12 cellular contexts compared by ENCODE assay signal in genomic region chr3:131216801-131217200, GRCh38.
DNase-seq lines count a peak whose midpoint lies in the region; ATAC-seq, FAIRE-seq and TF ChIP-seq lines count a peak whose summit lies in the region.
"Had no signal": no experiment of that assay in that cellular context is flagged by ENCODE, and none has a peak within 500 bp of the region (broad histone marks: within the 10 kb centered on the region; RNA-seq: fewer than 3 reads in every experiment).

No MANE protein-coding gene starts in this region.

- no peaks in the 10 kb centered on the region for H4K20me1 ChIP-seq in astrocyte (ENCODE audit: insufficient read depth, low read length)

- H3K27ac ChIP-seq in astrocyte (ENCODE audit: low read depth, low read length): peak overlapping the region; percentile 90
- H3K27ac ChIP-seq: WERI-Rb-1 had no signal

- H2AFZ ChIP-seq in astrocyte (ENCODE audit: low read depth, low read length): no peak overlapping the region

- H3K9ac ChIP-seq in astrocyte (ENCODE audit: low read length): peak overlapping the region; percentile 72

- peaks cover 43% of the 10 kb centered on the region for H3K4me1 Mint-ChIP-seq in astrocyte (ENCODE audit: low read depth, unreplicated experiment)
- H3K4me1 Mint-ChIP-seq in activated T-helper 1 cell treated with anti-CD3 and anti-CD28 coated beads, Interleukin-12 subunit alpha, Interleukin-12 subunit beta, Interleukin-2, Interleukin-4 antibody, amounts not matched to agents 30 ng/mL and 10 ng/mL and 1 ng/mL, durations not matched to agents 14 hours and 24 hours and 36 hours (ENCODE audit: low read depth): no peaks in the 10 kb centered on the region
- H3K4me1 Mint-ChIP-seq: stimulated activated naive B cell treated with anti-CD40 and anti-IgM and Interleukin-4, amounts not matched to agents 10 μg/mL and 1 μg/mL and 100 μg/mL, for 72 hours had no signal

- peak overlapping the region; percentile 94 for H3K27ac Mint-ChIP-seq in astrocyte (ENCODE audit: unreplicated experiment)
- no peak overlapping the region for H3K27ac Mint-ChIP-seq in activated T-helper 1 cell treated with anti-CD3 and anti-CD28 coated beads, Interleukin-12 subunit alpha, Interleukin-12 subunit beta, Interleukin-2, Interleukin-4 antibody, amounts not matched to agents 30 ng/mL and 10 ng/mL and 1 ng/mL, durations not matched to agents 14 hours and 24 hours and 36 hours
- H3K27ac Mint-ChIP-seq: natural killer cell; stimulated activated naive B cell treated with anti-CD40 and anti-IgM and Interleukin-4, amounts not matched to agents 10 μg/mL and 1 μg/mL and 100 μg/mL, for 72 hours had no signal

- intact Hi-C loops in activated T-helper 1 cell treated with anti-CD3 and anti-CD28 coated beads, Interleukin-12 subunit alpha, Interleukin-12 subunit beta, Interleukin-2, Interleukin-4 antibody, amounts not matched to agents 30 ng/mL and 10 ng/mL and 1 ng/mL, durations not matched to agents 14 hours and 24 hours and 36 hours (cut with micrococcal nuclease): no loop called here

- peaks cover 2% of the 10 kb centered on the region for H3K9me3 Mint-ChIP-seq in astrocyte (ENCODE audit: unreplicated experiment)
- no peaks in the 10 kb centered on the region for H3K9me3 Mint-ChIP-seq in activated T-helper 1 cell treated with anti-CD3 and anti-CD28 coated beads, Interleukin-12 subunit alpha, Interleukin-12 subunit beta, Interleukin-2, Interleukin-4 antibody, amounts not matched to agents 30 ng/mL and 10 ng/mL and 1 ng/mL, durations not matched to agents 14 hours and 24 hours and 36 hours
- H3K9me3 Mint-ChIP-seq: natural killer cell; stimulated activated naive B cell treated with anti-CD40 and anti-IgM and Interleukin-4, amounts not matched to agents 10 μg/mL and 1 μg/mL and 100 μg/mL, for 72 hours had no signal

- H3K4me3 ChIP-seq in astrocyte (ENCODE audit: insufficient read depth, low read depth, low read length): peak overlapping the region; percentile 48

- in situ Hi-C loops in ACHN (cut with HindIII; ENCODE audit: low pct_ligation_motif_present, low pct_unique_long_range_greater_than_20kb, low sequenced_read_pairs): no loop called here

- H3K79me2 ChIP-seq in astrocyte (ENCODE audit: insufficient read depth, low read length): no peaks in the 10 kb centered on the region

- peak overlapping the region; percentile 81 for H3K4me2 ChIP-seq in astrocyte (ENCODE audit: low read length)

- H3K9me3 ChIP-seq in astrocyte (ENCODE audit: insufficient read depth, low read depth, low read length): no peaks in the 10 kb centered on the region

- TF ChIP-seq CTCF in astrocyte (IDR thresholded peaks at IDR 0.05; ENCODE audit: insufficient read depth, low read depth, low read length) (no peak), D721Med (IDR thresholded peaks at IDR 0.05; ENCODE audit: insufficient read depth, missing control alignments) (no peak)

- H3K36me3 ChIP-seq in astrocyte (ENCODE audit: insufficient read depth, low read length): no peaks in the 10 kb centered on the region
- H3K36me3 ChIP-seq: WERI-Rb-1 had no signal

- H3K27me3 Mint-ChIP-seq in astrocyte (ENCODE audit: low read depth, unreplicated experiment): no peaks in the 10 kb centered on the region
- no peaks in the 10 kb centered on the region for H3K27me3 Mint-ChIP-seq in activated T-helper 1 cell treated with anti-CD3 and anti-CD28 coated beads, Interleukin-12 subunit alpha, Interleukin-12 subunit beta, Interleukin-2, Interleukin-4 antibody, amounts not matched to agents 30 ng/mL and 10 ng/mL and 1 ng/mL, durations not matched to agents 14 hours and 24 hours and 36 hours (ENCODE audit: insufficient read depth)

- peaks cover 38% of the 10 kb centered on the region for H3K4me1 ChIP-seq in astrocyte (ENCODE audit: insufficient read depth, low read length)

- no peaks in the 10 kb centered on the region for H3K27me3 ChIP-seq in astrocyte (ENCODE audit: insufficient read depth, low read length)

- H3K36me3 Mint-ChIP-seq in astrocyte (ENCODE audit: low read depth, unreplicated experiment): peaks cover 6% of the 10 kb centered on the region
- H3K36me3 Mint-ChIP-seq in activated T-helper 1 cell treated with anti-CD3 and anti-CD28 coated beads, Interleukin-12 subunit alpha, Interleukin-12 subunit beta, Interleukin-2, Interleukin-4 antibody, amounts not matched to agents 30 ng/mL and 10 ng/mL and 1 ng/mL, durations not matched to agents 14 hours and 24 hours and 36 hours (ENCODE audit: low read depth): no peaks in the 10 kb centered on the region
- H3K36me3 Mint-ChIP-seq: natural killer cell; stimulated activated naive B cell treated with anti-CD40 and anti-IgM and Interleukin-4, amounts not matched to agents 10 μg/mL and 1 μg/mL and 100 μg/mL, for 72 hours had no signal

- no peak for ATAC-seq in GM19328 (IDR thresholded peaks at IDR 0.05; ENCODE audit: unreplicated experiment)
- ATAC-seq: natural killer cell had no signal

- no peak overlapping the region for H3K4me3 Mint-ChIP-seq in astrocyte (ENCODE audit: unreplicated experiment)
- no peak overlapping the region for H3K4me3 Mint-ChIP-seq in activated T-helper 1 cell treated with anti-CD3 and anti-CD28 coated beads, Interleukin-12 subunit alpha, Interleukin-12 subunit beta, Interleukin-2, Interleukin-4 antibody, amounts not matched to agents 30 ng/mL and 10 ng/mL and 1 ng/mL, durations not matched to agents 14 hours and 24 hours and 36 hours
- H3K4me3 Mint-ChIP-seq: natural killer cell; stimulated activated naive B cell treated with anti-CD40 and anti-IgM and Interleukin-4, amounts not matched to agents 10 μg/mL and 1 μg/mL and 100 μg/mL, for 72 hours had no signal

- FAIRE-seq in astrocyte (lab: Jason Lieb, UNC) (peak; percentile 56), D721Med (lab: Jason Lieb, UNC) (no peak)

- DNase-seq in ACHN (peak; percentile 73), HS-27A (ENCODE audit: low read depth) (peak; percentile 55), astrocyte (ENCODE audit: low read depth) (peak; percentile 83), iPS-NIHi7 (ENCODE audit: extremely low spot score) (peak; percentile 74), D721Med (ENCODE audit: insufficient read length, low spot score) (no peak), AML-193 (lab: John Stamatoyannopoulos, UW) (no peak)
- DNase-seq in activated T-helper 1 cell treated with anti-CD3 and anti-CD28 coated beads, Interleukin-12 subunit alpha, Interleukin-12 subunit beta, Interleukin-2, Interleukin-4 antibody, amounts not matched to agents 30 ng/mL and 10 ng/mL and 1 ng/mL, durations not matched to agents 14 hours and 24 hours and 36 hours (ENCODE audit: low spot score): no peak
- DNase-seq: natural killer cell; NCI-H1048; stimulated activated naive B cell treated with anti-CD40 and anti-IgM and Interleukin-4, amounts not matched to agents 10 μg/mL and 1 μg/mL and 100 μg/mL, for 72 hours; WERI-Rb-1 had no signal

Comparison
In these comparisons a context has a peak if more than half of its experiments do, and no peak if none do; other contexts are left out.
1. DNase-seq: peak in ACHN (single experiment), HS-27A (single experiment), astrocyte (single experiment) and iPS-NIHi7 (single experiment); none in D721Med (single experiment), activated T-helper 1 cell treated with anti-CD3 and anti-CD28 coated beads, Interleukin-12 subunit alpha, Interleukin-12 subunit beta, Interleukin-2, Interleukin-4 antibody, amounts not matched to agents 30 ng/mL and 10 ng/mL and 1 ng/mL, durations not matched to agents 14 hours and 24 hours and 36 hours (single experiment) and AML-193 (0 of 2).